ENCODE assay signal across 10 cellular contexts in genomic region chr5:87243161-87243877, GRCh38. TPM values are rescaled to one million over a fixed set of nuclear protein-coding genes. Genes with fewer than 3 reads are reported as not detected.
DNase-seq lines count a peak whose midpoint lies in the region; ATAC-seq, FAIRE-seq and TF ChIP-seq lines count a peak whose summit lies in the region.
"Had no signal": no experiment of that assay in that cellular context is flagged by ENCODE, and none has a peak within 500 bp of the region (broad histone marks: within the 10 kb centered on the region; RNA-seq: fewer than 3 reads in every experiment).

No MANE protein-coding gene starts in this region.

- H3K36me3 Mint-ChIP-seq in astrocyte (ENCODE audit: low read depth, unreplicated experiment) = no peaks in the 10 kb centered on the region

- H3K27me3 Mint-ChIP-seq in astrocyte (ENCODE audit: low read depth, unreplicated experiment) = no peaks in the 10 kb centered on the region

- CTCF ChIA-PET in AG04450 (lab: Charles Lee) = no interaction called here

- peak overlapping the region; percentile 51 for H3K27ac Mint-ChIP-seq in astrocyte (ENCODE audit: unreplicated experiment)
- H3K27ac Mint-ChIP-seq: nephron had no signal

- H3K36me3 ChIP-seq in astrocyte (ENCODE audit: insufficient read depth, low read length) (no peaks in the 10 kb centered on the region), left lung (no peaks in the 10 kb centered on the region), ascending aorta (no peaks in the 10 kb centered on the region)

- H3K27me3 ChIP-seq in AG04450 (ENCODE audit: control insufficient read depth, insufficient read depth, low read length) (no peaks in the 10 kb centered on the region), astrocyte (ENCODE audit: insufficient read depth, low read length) (no peaks in the 10 kb centered on the region), left lung (no peaks in the 10 kb centered on the region), ascending aorta (no peaks in the 10 kb centered on the region)

- H3K4me3 Mint-ChIP-seq in astrocyte (ENCODE audit: unreplicated experiment) = no peak overlapping the region
- H3K4me3 Mint-ChIP-seq: nephron had no signal

- peaks cover 13% of the 10 kb centered on the region for H3K4me1 Mint-ChIP-seq in astrocyte (ENCODE audit: low read depth, unreplicated experiment)
- H3K4me1 Mint-ChIP-seq: nephron had no signal

- no peak overlapping the region for H3K4me2 ChIP-seq in astrocyte (ENCODE audit: low read length)

- H3K4me3 ChIP-seq in AG04450 (ENCODE audit: low read depth, low read length) (no peak overlapping the region), astrocyte (ENCODE audit: insufficient read depth, low read depth, low read length) (no peak overlapping the region), left lung (no peak overlapping the region), ascending aorta (no peak overlapping the region)

- H3K27ac ChIP-seq in AG04450 (ENCODE audit: low read depth, low read length) (no peak overlapping the region), astrocyte (ENCODE audit: low read depth, low read length) (no peak overlapping the region), left lung (peak overlapping the region in 1 of 2 donors; percentile 78), ascending aorta (peak overlapping the region in 1 of 2 donors; percentile 27)

- POLR2A ChIA-PET in AG04450 (lab: Yijun Ruan, JAX) = no interaction called here

- TF ChIP-seq CTCF in AG04450 (IDR thresholded peaks at IDR 0.05; ENCODE audit: low read depth, low read length) = no peak
- TF ChIP-seq CTCF in astrocyte (IDR thresholded peaks at IDR 0.05; ENCODE audit: insufficient read depth, low read depth, low read length) = no peak
- TF ChIP-seq CTCF in left lung (IDR thresholded peaks at IDR 0.05) = no peak
- TF ChIP-seq CTCF in ascending aorta (IDR thresholded peaks at IDR 0.05) = no peak

- H3K9me3 ChIP-seq in AG04450 (ENCODE audit: control insufficient read depth, insufficient read depth, low read length) (no peaks in the 10 kb centered on the region), astrocyte (ENCODE audit: insufficient read depth, low read depth, low read length) (no peaks in the 10 kb centered on the region), left lung (no peaks in the 10 kb centered on the region), ascending aorta (no peaks in the 10 kb centered on the region)

- DNase-seq in AG04450 (ENCODE audit: low read depth, low spot score) (peak; percentile 30), astrocyte (ENCODE audit: low read depth) (peak; percentile 57), left lung (no peak), NCI-H1048 (lab: John Stamatoyannopoulos, UW) (no peak), ascending aorta (ENCODE audit: low spot score in 2 of 2) (no peak)
- DNase-seq: NCI-H1105 treated with DMSO at 0.1 percent for 48 hours had no signal

- intact Hi-C loops in left lung (cut with DNase I) = no loop called here
- intact Hi-C loops in ascending aorta (cut with DNase I) = no loop called here

- FAIRE-seq in astrocyte (lab: Jason Lieb, UNC) = peak; percentile 34

- no peaks in the 10 kb centered on the region for H3K9me3 Mint-ChIP-seq in astrocyte (ENCODE audit: unreplicated experiment)
- H3K9me3 Mint-ChIP-seq: nephron had no signal

- ATAC-seq in HG03432 (IDR thresholded peaks at IDR 0.05; ENCODE audit: unreplicated experiment) = peak; percentile 44
- ATAC-seq in left lung = peak; percentile 85
- no peak for ATAC-seq in HG02970 (IDR thresholded peaks at IDR 0.05; ENCODE audit: low FRiP score, unreplicated experiment)
- no peak for ATAC-seq in HG03342 (IDR thresholded peaks at IDR 0.05; ENCODE audit: unreplicated experiment)

- no peaks in the 10 kb centered on the region for H3K4me1 ChIP-seq in astrocyte (ENCODE audit: insufficient read depth, low read length)
- H3K4me1 ChIP-seq in left lung = peaks cover 0 to 19% of the 10 kb centered on the region in 2 donors
- H3K4me1 ChIP-seq in ascending aorta = peaks cover 0 to 3% of the 10 kb centered on the region in 2 donors

- no peaks in the 10 kb centered on the region for H4K20me1 ChIP-seq in astrocyte (ENCODE audit: insufficient read depth, low read length)

- H2AFZ ChIP-seq in astrocyte (ENCODE audit: low read depth, low read length) = no peak overlapping the region

- H3K9ac ChIP-seq in astrocyte (ENCODE audit: low read length) = no peak overlapping the region

- H3K79me2 ChIP-seq in astrocyte (ENCODE audit: insufficient read depth, low read length) = no peaks in the 10 kb centered on the region

RNA-seq across cellular contexts. Expression of gene RASA1, which starts 24.4 kb away (rescaled TPM):
- polyA plus RNA-seq in AG04450 (2011; rRNA removed) = 51.5 and 67.3 TPM in 2 replicates
- polyA minus RNA-seq in AG04450 (2011; rRNA and poly(A)+ RNA removed) = 30.8 and 48.8 TPM in 2 replicates
- 62.8 and 64.1 TPM in 2 replicates for total RNA-seq in astrocyte
- 10 to 100 TPM; 27.7 to 29.4 TPM for total RNA-seq in left lung
- 30.5 TPM for total RNA-seq in ascending aorta

Comparison
In these comparisons a context has a peak if more than half of its experiments do, and no peak if none do; other contexts are left out.
1. DNase-seq: peak in AG04450 (single experiment) and astrocyte (single experiment); none in left lung (0 of 2), NCI-H1048 (single experiment) and ascending aorta (0 of 2).
2. ATAC-seq: peak in HG03432 (single experiment) and left lung (single experiment); none in HG02970 (single experiment) and HG03342 (single experiment).